In the genomic region with DNA sequence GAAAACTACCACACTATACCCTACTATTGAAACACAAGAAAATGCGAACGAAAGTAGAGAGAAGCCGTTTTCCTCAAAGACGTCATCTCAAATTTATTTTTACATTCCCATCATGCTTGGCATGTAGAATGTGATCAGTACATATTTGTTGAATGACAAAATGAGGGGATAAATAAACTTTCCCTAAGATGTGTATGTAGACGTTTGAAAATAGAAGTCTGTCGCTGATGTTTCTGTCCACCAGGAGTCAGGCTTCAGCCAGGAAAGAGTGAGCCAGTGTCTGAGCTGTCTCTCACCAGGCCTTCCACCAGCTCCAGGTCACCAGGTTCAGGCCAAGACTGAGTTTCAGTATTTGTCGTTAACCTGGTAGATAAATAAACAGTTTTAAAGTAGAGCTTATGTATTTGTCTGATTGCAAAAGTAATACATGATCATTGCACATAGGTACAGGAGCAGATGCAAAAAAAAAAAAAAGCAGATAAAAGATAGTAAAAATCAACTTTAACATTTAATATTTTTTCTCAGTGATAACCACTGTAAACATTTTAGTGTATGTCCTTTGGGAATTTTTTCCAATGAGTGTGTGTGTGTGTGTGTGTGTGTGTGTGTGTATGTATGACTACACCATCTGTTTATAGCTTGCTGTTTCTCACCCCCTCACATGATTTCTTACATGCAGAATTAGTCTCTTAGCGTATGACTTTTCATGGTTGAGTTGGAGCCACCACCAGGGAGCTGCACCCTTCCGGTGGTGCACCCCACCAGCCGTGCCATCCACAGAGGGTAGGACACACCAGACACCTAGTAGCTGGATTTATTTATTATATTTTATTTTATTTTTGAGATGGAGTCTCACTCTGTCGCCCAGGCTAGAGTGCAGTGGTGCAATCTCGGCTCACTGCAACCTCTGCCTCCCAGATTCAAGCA, we compare ENCODE assay signal across 1 cellular context.
TF ChIP-seq lines count a peak whose summit lies in the region.

No MANE protein-coding gene starts in this region.

TF ChIP-seq in GM23338, 12 proteins besides CTCF, POLR2A, EP300 and RAD21 (continued from another document):
- TF ChIP-seq, protein P1, sequence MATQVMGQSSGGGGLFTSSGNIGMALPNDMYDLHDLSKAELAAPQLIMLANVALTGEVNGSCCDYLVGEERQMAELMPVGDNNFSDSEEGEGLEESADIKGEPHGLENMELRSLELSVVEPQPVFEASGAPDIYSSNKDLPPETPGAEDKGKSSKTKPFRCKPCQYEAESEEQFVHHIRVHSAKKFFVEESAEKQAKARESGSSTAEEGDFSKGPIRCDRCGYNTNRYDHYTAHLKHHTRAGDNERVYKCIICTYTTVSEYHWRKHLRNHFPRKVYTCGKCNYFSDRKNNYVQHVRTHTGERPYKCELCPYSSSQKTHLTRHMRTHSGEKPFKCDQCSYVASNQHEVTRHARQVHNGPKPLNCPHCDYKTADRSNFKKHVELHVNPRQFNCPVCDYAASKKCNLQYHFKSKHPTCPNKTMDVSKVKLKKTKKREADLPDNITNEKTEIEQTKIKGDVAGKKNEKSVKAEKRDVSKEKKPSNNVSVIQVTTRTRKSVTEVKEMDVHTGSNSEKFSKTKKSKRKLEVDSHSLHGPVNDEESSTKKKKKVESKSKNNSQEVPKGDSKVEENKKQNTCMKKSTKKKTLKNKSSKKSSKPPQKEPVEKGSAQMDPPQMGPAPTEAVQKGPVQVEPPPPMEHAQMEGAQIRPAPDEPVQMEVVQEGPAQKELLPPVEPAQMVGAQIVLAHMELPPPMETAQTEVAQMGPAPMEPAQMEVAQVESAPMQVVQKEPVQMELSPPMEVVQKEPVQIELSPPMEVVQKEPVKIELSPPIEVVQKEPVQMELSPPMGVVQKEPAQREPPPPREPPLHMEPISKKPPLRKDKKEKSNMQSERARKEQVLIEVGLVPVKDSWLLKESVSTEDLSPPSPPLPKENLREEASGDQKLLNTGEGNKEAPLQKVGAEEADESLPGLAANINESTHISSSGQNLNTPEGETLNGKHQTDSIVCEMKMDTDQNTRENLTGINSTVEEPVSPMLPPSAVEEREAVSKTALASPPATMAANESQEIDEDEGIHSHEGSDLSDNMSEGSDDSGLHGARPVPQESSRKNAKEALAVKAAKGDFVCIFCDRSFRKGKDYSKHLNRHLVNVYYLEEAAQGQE (IDR thresholded peaks at IDR 0.05; ENCODE audit: unreplicated experiment), result no peak
- no peak for TF ChIP-seq CREB1 (CRISPR knock-in tag; IDR thresholded peaks at IDR 0.05; ENCODE audit: low read depth)
- TF ChIP-seq EZH2phosphoT487 (IDR thresholded peaks at IDR 0.05; ENCODE audit: unreplicated experiment), result no peak
- TF ChIP-seq ETS1 (IDR thresholded peaks at IDR 0.05), result no peak
- no peak for TF ChIP-seq JUNB (IDR thresholded peaks at IDR 0.05; ENCODE audit: unreplicated experiment)
- no peak for TF ChIP-seq NANOG (IDR thresholded peaks at IDR 0.05; ENCODE audit: borderline replicate concordance)
- TF ChIP-seq EZH2 (IDR thresholded peaks at IDR 0.05; ENCODE audit: low read depth, unreplicated experiment), result no peak
